16 cellular contexts compared by ENCODE assay signal in genomic region chr7:106819546-106819945, GRCh38. TPM values are rescaled to one million over a fixed set of nuclear protein-coding genes. Genes with fewer than 3 reads are reported as not detected.
A peak's percentile ranks its signal among the peaks of the same experiment; 100 is the strongest.
DNase-seq lines count a peak whose midpoint lies in the region; ATAC-seq, FAIRE-seq and TF ChIP-seq lines count a peak whose summit lies in the region.
"Had no signal": no experiment of that assay in that cellular context is flagged by ENCODE, and none has a peak within 500 bp of the region (broad histone marks: within the 10 kb centered on the region; RNA-seq: fewer than 3 reads in every experiment).

No MANE protein-coding gene starts in this region.

- intact Hi-C loops in endothelial cell of umbilical vein (cut with micrococcal nuclease), result no loop called here

- no peaks in the 10 kb centered on the region for H3K4me1 ChIP-seq in endothelial cell of umbilical vein (ENCODE audit: control insufficient read depth, extremely low read depth, insufficient read depth, low read length)
- H3K4me1 ChIP-seq: BE2C had no signal

- H3K4me3 ChIP-seq in endothelial cell of umbilical vein (replicated peaks in 1 of 3; ENCODE audit: insufficient read depth in 1 of 3, low read depth in 1 of 3, low read length in 3 of 3), result no peak overlapping the region

- H2AFZ ChIP-seq in endothelial cell of umbilical vein (ENCODE audit: low read depth, low read length), result no peak overlapping the region

- H3K27ac ChIP-seq in endothelial cell of umbilical vein (ENCODE audit: insufficient read depth, low read depth, low read length), result no peak overlapping the region
- H3K27ac ChIP-seq: C4-2B, KMS-11 had no signal

- no peak for TF ChIP-seq POLR2A in endothelial cell of umbilical vein (IDR thresholded peaks at IDR 0.05; ENCODE audit: low read depth, low read length)

- ATAC-seq in HG02884 (IDR thresholded peaks at IDR 0.05; ENCODE audit: unreplicated experiment) (no peak), GM21825 (IDR thresholded peaks at IDR 0.05; ENCODE audit: unreplicated experiment) (no peak)
- ATAC-seq: HCT116 had no signal

- no peaks in the 10 kb centered on the region for H3K9me1 ChIP-seq in endothelial cell of umbilical vein (replicated peaks; ENCODE audit: control insufficient read depth, extremely low read depth, insufficient read depth, low read length)

- no peak overlapping the region for H3K9ac ChIP-seq in endothelial cell of umbilical vein (replicated peaks; ENCODE audit: extremely low read depth, insufficient read depth, low read length)
- H3K9ac ChIP-seq: KMS-11 had no signal

- no peaks in the 10 kb centered on the region for H3K27me3 ChIP-seq in endothelial cell of umbilical vein (ENCODE audit: control insufficient read depth in 2 of 2, insufficient read depth in 2 of 2, low read length in 2 of 2)
- H3K27me3 ChIP-seq: BE2C had no signal

- dilution Hi-C loops in endothelial cell of umbilical vein (cut with MboI; ENCODE audit: extremely low pct_ligation_motif_present, low sequenced_read_pairs), result no loop called here

- peak; percentile 83 for FAIRE-seq in endothelial cell of umbilical vein (lab: Jason Lieb, UNC)
- FAIRE-seq: GM12891, H54 had no signal

- no peaks in the 10 kb centered on the region for H4K20me1 ChIP-seq in endothelial cell of umbilical vein (replicated peaks; ENCODE audit: control insufficient read depth, extremely low read depth, insufficient read depth, low read length)

- TF ChIP-seq CTCF in endothelial cell of umbilical vein (IDR thresholded peaks at IDR 0.05; ENCODE audit: extremely low read depth in 1 of 2, insufficient read depth in 1 of 2, low read depth in 1 of 2, low read length in 2 of 2), result no peak

- no peaks in the 10 kb centered on the region for H3K79me2 ChIP-seq in endothelial cell of umbilical vein (ENCODE audit: control insufficient read depth, insufficient read depth, low read length)

- no peaks in the 10 kb centered on the region for H3K9me3 ChIP-seq in endothelial cell of umbilical vein (replicated peaks; ENCODE audit: control insufficient read depth, insufficient read depth, low read length)
- H3K9me3 ChIP-seq: BE2C had no signal

- CTCF ChIA-PET in endothelial cell of umbilical vein (lab: Charles Lee), result interaction anchor here (0.9 to 1.1 kb wide), 2 partner anchors 12 to 128 kb away, joined by 3 read pairs; no protein-coding TSS in a partner anchor

- no peak overlapping the region for H3K4me2 ChIP-seq in endothelial cell of umbilical vein (ENCODE audit: insufficient read depth, low read length)
- H3K4me2 ChIP-seq: KMS-11 had no signal

- DNase-seq in GM03348 (ENCODE audit: low spot score) (peak; percentile 11), endothelial cell of umbilical vein (ENCODE audit: low read depth, low spot score) (peak; percentile 64), kidney tubule cell (ENCODE audit: low spot score) (peak; percentile 68), putamen (ENCODE audit: low spot score) (no peak)
- DNase-seq in NK-92 treated with Interleukin-12 subunit alpha and Interleukin-12 subunit beta, amount 100 ng/mL, for 24 hours (lab: John Stamatoyannopoulos, UW), result no peak
- DNase-seq: ACHN; BE2C; CD4-positive, alpha-beta memory T cell; DMS79 had no signal

- no peaks in the 10 kb centered on the region for H3K36me3 ChIP-seq in endothelial cell of umbilical vein (ENCODE audit: control insufficient read depth in 2 of 2, extremely low read depth in 1 of 2, insufficient read depth in 2 of 2, low read length in 2 of 2)
- H3K36me3 ChIP-seq: BE2C had no signal

- BruUV-seq in endothelial cell of umbilical vein (replicated peaks; lab: Mats Ljungman, UMichigan), result no TSS peak

- POLR2A ChIA-PET in endothelial cell of umbilical vein (lab: Charles Lee), result no interaction called here

TF ChIP-seq in endothelial cell of umbilical vein, 7 proteins besides CTCF, POLR2A, EP300 and RAD21:
- TF ChIP-seq POLR2AphosphoS5 (IDR thresholded peaks at IDR 0.05; ENCODE audit: insufficient read depth, low read depth, low read length) (no peak), JUN (IDR thresholded peaks at IDR 0.05; ENCODE audit: borderline replicate concordance, insufficient read depth, insufficient read length, low read depth) (no peak), GATA2 (IDR thresholded peaks at IDR 0.05; ENCODE audit: insufficient read depth, insufficient read length, low read depth, low read length) (peak; percentile 9), EZH2 (IDR thresholded peaks at IDR 0.05; ENCODE audit: borderline replicate concordance, low read depth, low read length, severe bottlenecking) (no peak), MYC (IDR thresholded peaks at IDR 0.05; ENCODE audit: low read depth, low read length) (no peak)
- TF ChIP-seq, protein P1, sequence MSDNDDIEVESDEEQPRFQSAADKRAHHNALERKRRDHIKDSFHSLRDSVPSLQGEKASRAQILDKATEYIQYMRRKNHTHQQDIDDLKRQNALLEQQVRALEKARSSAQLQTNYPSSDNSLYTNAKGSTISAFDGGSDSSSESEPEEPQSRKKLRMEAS (IDR thresholded peaks at IDR 0.05; ENCODE audit: insufficient read depth, insufficient read length), result no peak
TF ChIP-seq in endothelial cell of umbilical vein: peak in this region for 1.

RNA-seq across cellular contexts. Expression of gene PIK3CG, which starts 45.5 kb away (rescaled TPM):
- total RNA-seq in endothelial cell of umbilical vein, result 4.9 and 6.2 TPM in 2 replicates
- polyA plus RNA-seq in endothelial cell of umbilical vein, result 0.81 and 1.2 TPM in 2 replicates
- polyA plus RNA-seq in endothelial cell of umbilical vein (2011; cell fraction: cytosol; rRNA removed), result 1.3 TPM in 2 replicates
- 1.5 and 2.4 TPM in 2 replicates for polyA plus RNA-seq in endothelial cell of umbilical vein (2011; cell fraction: nucleus; rRNA removed)
- 1.0 and 4.4 TPM in 2 replicates for polyA plus RNA-seq in endothelial cell of umbilical vein (2012)
- polyA minus RNA-seq in endothelial cell of umbilical vein, result 4.4 and 6.9 TPM in 2 replicates
- not detected for polyA minus RNA-seq in endothelial cell of umbilical vein (2011; cell fraction: cytosol; rRNA and poly(A)+ RNA removed)
- 4.6 and 5.3 TPM in 2 replicates for polyA minus RNA-seq in endothelial cell of umbilical vein (2011; cell fraction: nucleus; rRNA and poly(A)+ RNA removed)

Comparison
In these comparisons a context has a peak if more than half of its experiments do, and no peak if none do; other contexts are left out.
1. DNase-seq: peak in GM03348 (single experiment), endothelial cell of umbilical vein (single experiment) and kidney tubule cell (single experiment); none in putamen (single experiment) and NK-92 treated with Interleukin-12 subunit alpha and Interleukin-12 subunit beta, amount 100 ng/mL, for 24 hours (single experiment).